8 cellular contexts compared by ENCODE assay signal in genomic region chr19:13366529-13367143, GRCh38.
DNase-seq lines count a peak whose midpoint lies in the region; ATAC-seq, FAIRE-seq and TF ChIP-seq lines count a peak whose summit lies in the region.

No MANE protein-coding gene starts in this region.

- 77 to 84% methylated on average over 5 to 13 of the region's 13 CpGs for WGBS in transverse colon (ENCODE audit: low coverage in 1 of 2), 2 donors

- H3K4me3 ChIP-seq in DND-41 (ENCODE audit: low read depth in 1 of 2, low read length in 2 of 2) (no peak overlapping the region), KMS-11 (IDR thresholded peaks at IDR 0.05; ENCODE audit: insufficient read depth, low read depth, low read length) (no peak overlapping the region), kidney (ENCODE audit: low read length in 2 of 2) (no peak overlapping the region), transverse colon (no peak overlapping the region)

- H3K4me1 ChIP-seq in DND-41 (ENCODE audit: insufficient read depth, low read length) (no peaks in the 10 kb centered on the region), KMS-11 (ENCODE audit: low read depth, poor library complexity, severe bottlenecking) (no peaks in the 10 kb centered on the region), kidney (ENCODE audit: control insufficient read depth in 1 of 2, insufficient read depth in 1 of 2, low read depth in 1 of 2, low read length in 2 of 2) (no peaks in the 10 kb centered on the region), transverse colon (no peaks in the 10 kb centered on the region)

- intact Hi-C loops in kidney (cut with DNase I): no loop called here
- intact Hi-C loops in transverse colon (cut with DNase I; ENCODE audit: low total_unique reads): loop anchor here (1.0 kb wide), 1 partner anchor 35 kb away; no protein-coding TSS in a partner anchor

- H4K20me1 ChIP-seq in DND-41 (ENCODE audit: insufficient read depth, low read length): no peaks in the 10 kb centered on the region
- H4K20me1 ChIP-seq in KMS-11 (ENCODE audit: insufficient read depth): no peaks in the 10 kb centered on the region

- H3K36me3 ChIP-seq in DND-41 (ENCODE audit: insufficient read depth, low read length) (no peaks in the 10 kb centered on the region), KMS-11 (ENCODE audit: insufficient read depth) (no peaks in the 10 kb centered on the region), kidney (ENCODE audit: control insufficient read depth in 1 of 2, insufficient read depth in 2 of 2, low read length in 2 of 2) (no peaks in the 10 kb centered on the region), transverse colon (no peaks in the 10 kb centered on the region)

- TF ChIP-seq POLR2A in transverse colon (IDR thresholded peaks at IDR 0.05): no peak

- TF ChIP-seq EP300 in transverse colon (IDR thresholded peaks at IDR 0.05; ENCODE audit: low read depth): no peak

- DNase-seq in DND-41 (no peak), kidney (no peak), left lobe of liver (ENCODE audit: low spot score) (no peak), DMS153 (lab: John Stamatoyannopoulos, UW) (no peak), transverse colon (no peak)

- H3K79me2 ChIP-seq in DND-41 (ENCODE audit: insufficient read depth, low read length) (no peaks in the 10 kb centered on the region), KMS-11 (ENCODE audit: insufficient read depth, low read depth) (no peaks in the 10 kb centered on the region)

- ATAC-seq in DND-41 (ENCODE audit: insufficient read depth, low read depth) (no peak), left lobe of liver (no peak), HG02852 (IDR thresholded peaks at IDR 0.05; ENCODE audit: unreplicated experiment) (no peak)

- H3K27me3 ChIP-seq in DND-41 (ENCODE audit: insufficient read depth, low read length, poor library complexity) (no peaks in the 10 kb centered on the region), KMS-11 (ENCODE audit: insufficient read depth, low read depth) (peaks cover 4% of the 10 kb centered on the region), transverse colon (no peaks in the 10 kb centered on the region)

- H2AFZ ChIP-seq in DND-41 (ENCODE audit: low read depth, low read length) (no peak overlapping the region), KMS-11 (ENCODE audit: low read depth) (no peak overlapping the region)

- no peaks in the 10 kb centered on the region for H3K9me3 ChIP-seq in DND-41 (ENCODE audit: insufficient read depth, low read length, severe bottlenecking)
- H3K9me3 ChIP-seq in kidney (ENCODE audit: control insufficient read depth in 1 of 2, low read length in 2 of 2): no peaks in the 10 kb centered on the region
- no peaks in the 10 kb centered on the region for H3K9me3 ChIP-seq in transverse colon

- H3K9ac ChIP-seq in DND-41 (ENCODE audit: low read depth, low read length) (no peak overlapping the region), KMS-11 (no peak overlapping the region), kidney (ENCODE audit: low read length in 2 of 2) (no peak overlapping the region)

- in situ Hi-C loops in transverse colon (cut with MboI; ENCODE audit: low pct_ligation_motif_present in 1 of 4, low pct_unique_long_range_greater_than_20kb in 1 of 4, low sequenced_read_pairs in 3 of 4): no loop called here

- TF ChIP-seq CTCF in DND-41 (IDR thresholded peaks at IDR 0.05; ENCODE audit: borderline replicate concordance, extremely low read depth, low read length, poor library complexity, severe bottlenecking): peak; percentile 39
- peak; percentile 55 for TF ChIP-seq CTCF in KMS-11 (conservative IDR thresholded peaks at IDR 0.05; ENCODE audit: low read depth, low read length)
- TF ChIP-seq CTCF in VCaP (conservative IDR thresholded peaks at IDR 0.05): peak; percentile 67
- peak; percentile 27 for TF ChIP-seq CTCF in kidney (IDR thresholded peaks at IDR 0.05; ENCODE audit: borderline replicate concordance, extremely low read depth, insufficient read depth)
- no peak for TF ChIP-seq CTCF in transverse colon (IDR thresholded peaks at IDR 0.05)

- H3K27ac ChIP-seq in DND-41 (ENCODE audit: low read length): no peak overlapping the region
- no peak overlapping the region for H3K27ac ChIP-seq in KMS-11
- H3K27ac ChIP-seq in VCaP: no peak overlapping the region
- no peak overlapping the region for H3K27ac ChIP-seq in kidney (ENCODE audit: low read depth in 2 of 2, low read length in 2 of 2)
- no peak overlapping the region for H3K27ac ChIP-seq in transverse colon

- FAIRE-seq in kidney (lab: Jason Lieb, UNC): no peak

- H3K4me2 ChIP-seq in DND-41 (ENCODE audit: insufficient read depth, low read length) (no peak overlapping the region), KMS-11 (no peak overlapping the region)

Comparison
In these comparisons a context has a peak if more than half of its experiments do, and no peak if none do; other contexts are left out.
1. CTCF ChIP-seq: peak in DND-41 (single experiment), KMS-11 (single experiment), VCaP (single experiment) and kidney (single experiment); none in transverse colon (0 of 5).